9 cellular contexts compared by ENCODE assay signal in the genomic region with DNA sequence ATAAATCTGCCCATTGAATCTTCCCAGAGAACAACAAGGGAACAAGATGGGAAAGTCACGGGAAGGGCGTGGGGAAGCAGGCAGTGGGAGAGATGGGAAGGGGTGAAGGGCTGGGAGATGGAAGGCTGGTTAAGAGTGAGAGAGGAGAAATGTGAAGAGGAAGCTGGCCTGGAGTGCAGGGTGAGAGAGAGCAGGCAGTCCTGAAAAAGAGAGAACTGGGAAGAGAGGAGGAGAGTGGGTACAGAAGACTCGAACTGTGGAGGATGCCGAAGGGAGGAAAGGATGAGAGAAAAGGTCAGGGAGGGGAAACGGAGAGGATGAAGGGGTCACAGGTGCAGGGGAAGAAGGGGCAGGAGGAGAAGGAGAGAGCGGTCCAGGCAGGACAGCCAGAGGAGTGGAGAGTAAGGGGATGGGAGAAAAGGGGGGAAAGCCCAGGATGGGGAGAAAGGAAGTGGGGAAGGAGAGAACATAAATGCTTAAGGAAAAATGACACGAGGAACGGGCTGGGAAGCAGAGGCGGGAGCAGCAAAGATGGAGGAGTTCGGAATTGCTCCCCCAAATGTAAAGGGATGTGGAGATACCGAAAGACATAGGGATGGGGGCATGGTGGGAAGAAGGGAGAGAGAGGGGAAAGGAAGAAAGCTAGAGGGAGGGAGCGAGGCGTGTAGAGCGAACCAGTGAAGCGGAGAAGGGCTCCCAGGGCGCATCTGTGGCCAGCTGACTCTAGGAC. TPM values are rescaled to one million over a fixed set of nuclear protein-coding genes. Genes with fewer than 3 reads are reported as not detected.
DNase-seq lines count a peak whose midpoint lies in the region; TF ChIP-seq lines count a peak whose summit lies in the region.
"Had no signal": no experiment of that assay in that cellular context is flagged by ENCODE, and none has a peak within 500 bp of the region (broad histone marks: within the 10 kb centered on the region; RNA-seq: fewer than 3 reads in every experiment).

No MANE protein-coding gene starts in this region.

- H3K79me2 ChIP-seq in DOHH2 (ENCODE audit: control insufficient read depth, low read length) (0 out of 2 replicates have a peak, but pooled peaks cover 3% of the 10 kb centered on the region), SK-N-SH (ENCODE audit: insufficient read depth) (peaks cover 11% of the 10 kb centered on the region)

- CTCF ChIA-PET in SK-N-SH (lab: Yijun Ruan, JAX): interaction anchor here (0.6 to 2.7 kb wide), 8 partner anchors 10 to 170 kb away, joined by 3 to 13 read pairs (median 4); a partner anchor contains a TSS

- TF ChIP-seq EP300 in SK-N-SH (IDR thresholded peaks at IDR 0.05; ENCODE audit: borderline replicate concordance in 1 of 2, low read depth in 1 of 2, low read length in 1 of 2): no peak

- peaks cover 73% of the 10 kb centered on the region for H3K4me1 ChIP-seq in DOHH2 (ENCODE audit: control insufficient read depth, low read length)
- H3K4me1 ChIP-seq in SK-N-SH (ENCODE audit: control insufficient read depth in 1 of 2, insufficient read depth in 2 of 2, low read depth in 1 of 2, low read length in 1 of 2): peaks cover 6 to 13% of the 10 kb centered on the region in 2 experiments; a peak in 2 of 4 replicates
- peaks cover 11 to 18% (median 15%) of the 10 kb centered on the region in 3 donors for H3K4me1 ChIP-seq in esophagus squamous epithelium

- TF ChIP-seq CTCF in DOHH2 (IDR thresholded peaks at IDR 0.05; ENCODE audit: low read depth, low read length, poor library complexity, severe bottlenecking) (no peak), SK-N-SH (IDR thresholded peaks at IDR 0.05) (no peak), esophagus squamous epithelium (IDR thresholded peaks at IDR 0.05) (no peak), retinal pigment epithelial cell (conservative IDR thresholded peaks at IDR 0.05; ENCODE audit: low read depth, low read length) (no peak)

- H3K9ac ChIP-seq in SK-N-SH: peak overlapping the region; percentile 85

- H4K20me1 ChIP-seq in DOHH2 (ENCODE audit: control insufficient read depth, insufficient read depth, low read depth, low read length) (no peaks in the 10 kb centered on the region), SK-N-SH (ENCODE audit: insufficient read depth) (no peaks in the 10 kb centered on the region)

- peak overlapping the region; percentile 96 for H3K27ac ChIP-seq in DOHH2 (ENCODE audit: low read depth, low read length)
- peak overlapping the region; percentile 12 to 80; a peak in 3 of 4 replicates for H3K27ac ChIP-seq in SK-N-SH (ENCODE audit: low read depth in 2 of 2, low read length in 1 of 2)
- no peak overlapping the region for H3K27ac ChIP-seq in esophagus squamous epithelium

- H3K4me2 ChIP-seq in DOHH2 (ENCODE audit: low read length): peak overlapping the region; percentile 98
- peak overlapping the region; percentile 98 for H3K4me2 ChIP-seq in SK-N-SH

- H3K9me3 ChIP-seq in DOHH2 (ENCODE audit: control insufficient read depth, insufficient read depth, low read length) (no peaks in the 10 kb centered on the region), SK-N-SH (no peaks in the 10 kb centered on the region), esophagus squamous epithelium (no peaks in the 10 kb centered on the region)

- peaks cover 28% of the 10 kb centered on the region for H3F3A ChIP-seq in DOHH2 (ENCODE audit: control insufficient read depth, insufficient read depth)
- H3F3A ChIP-seq in SK-N-SH (replicated peaks; ENCODE audit: insufficient read depth): peaks cover 12% of the 10 kb centered on the region

- intact Hi-C loops in esophagus squamous epithelium (cut with DNase I): no loop called here

- peak overlapping the region; percentile 67; the same call in 1 of the 2 replicates for H2AFZ ChIP-seq in SK-N-SH (ENCODE audit: low read depth)

- peak overlapping the region; percentile 77 for H3K4me3 ChIP-seq in DOHH2 (ENCODE audit: low read length)
- peak overlapping the region; percentile 74 to 80 for H3K4me3 ChIP-seq in SK-N-SH (ENCODE audit: low read depth in 2 of 2, low read length in 1 of 2)
- H3K4me3 ChIP-seq in esophagus squamous epithelium: peak overlapping the region in 3 of 4 donors; percentile 34 to 68 (median 53)
- peak overlapping the region; percentile 61 for H3K4me3 ChIP-seq in retinal pigment epithelial cell (ENCODE audit: low read length)

- no peak for TF ChIP-seq RAD21 in SK-N-SH (IDR thresholded peaks at IDR 0.05; ENCODE audit: low read length)

- H3K27me3 ChIP-seq in DOHH2 (ENCODE audit: control insufficient read depth, low read length) (peaks cover 20% of the 10 kb centered on the region), SK-N-SH (ENCODE audit: insufficient read depth) (no peaks in the 10 kb centered on the region), esophagus squamous epithelium (peaks cover 5 to 96% (median 21%) of the 10 kb centered on the region in 4 donors)

- POLR2A ChIA-PET in SK-N-SH (lab: Yijun Ruan, JAX): interaction anchor here (0.9 to 3.1 kb wide), 4 partner anchors 10 to 67 kb away, joined by 3 to 38 read pairs (median 13); a partner anchor contains a TSS

- no peak for DNase-seq in SK-N-SH
- DNase-seq in esophagus squamous epithelium (lab: John Stamatoyannopoulos, UW): no peak
- DNase-seq in retinal pigment epithelial cell (ENCODE audit: low read depth): no peak
- DNase-seq in SK-N-DZ (ENCODE audit: low spot score): no peak
- no peak for DNase-seq in DMS79 (lab: John Stamatoyannopoulos, UW)
- no peak for DNase-seq in COR-L47 (lab: John Stamatoyannopoulos, UW)
- DNase-seq: NK-92 treated with Interleukin-12 subunit alpha and Interleukin-12 subunit beta, amount 100 ng/mL, for 24 hours had no signal

- 31% methylated on average over 16 of the region's 16 CpGs for WGBS in SK-N-SH (ENCODE audit: low lambda C conversion rate)
- 19 to 24% methylated on average over 16 of the region's 16 CpGs for WGBS in esophagus squamous epithelium, 2 donors

- H3K36me3 ChIP-seq in DOHH2 (ENCODE audit: control insufficient read depth, low read length): peaks cover 7% of the 10 kb centered on the region; the same call in 1 of the 2 replicates
- H3K36me3 ChIP-seq in SK-N-SH (replicated peaks in 1 of 2; ENCODE audit: control insufficient read depth in 1 of 2, insufficient read depth in 2 of 2, low read length in 1 of 2): peaks cover 0 to 15% of the 10 kb centered on the region in 2 experiments
- no peaks in the 10 kb centered on the region for H3K36me3 ChIP-seq in esophagus squamous epithelium

- no peaks in the 10 kb centered on the region for H3K9me2 ChIP-seq in DOHH2 (replicated peaks; ENCODE audit: control insufficient read depth, low read length)
- H3K9me2 ChIP-seq in SK-N-SH: no peaks in the 10 kb centered on the region

- TF ChIP-seq POLR2A in esophagus squamous epithelium (IDR thresholded peaks at IDR 0.05): no peak

TF ChIP-seq in SK-N-SH, 30 proteins besides CTCF, POLR2A, EP300 and RAD21:
- TF ChIP-seq, protein P1, sequence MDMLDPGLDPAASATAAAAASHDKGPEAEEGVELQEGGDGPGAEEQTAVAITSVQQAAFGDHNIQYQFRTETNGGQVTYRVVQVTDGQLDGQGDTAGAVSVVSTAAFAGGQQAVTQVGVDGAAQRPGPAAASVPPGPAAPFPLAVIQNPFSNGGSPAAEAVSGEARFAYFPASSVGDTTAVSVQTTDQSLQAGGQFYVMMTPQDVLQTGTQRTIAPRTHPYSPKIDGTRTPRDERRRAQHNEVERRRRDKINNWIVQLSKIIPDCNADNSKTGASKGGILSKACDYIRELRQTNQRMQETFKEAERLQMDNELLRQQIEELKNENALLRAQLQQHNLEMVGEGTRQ (IDR thresholded peaks at IDR 0.05; ENCODE audit: borderline replicate concordance, low read depth, low read length): no peak
- peak; percentile 46; the same call in 1 of the 2 replicates for TF ChIP-seq MXI1 (IDR thresholded peaks at IDR 0.05; ENCODE audit: low read depth, low read length)

RNA-seq across cellular contexts. Expression of a gene that starts 1.2 kb away (rescaled TPM):
- 5.9 and 9.9 TPM in 2 replicates for polyA plus RNA-seq in SK-N-SH (2012; rRNA removed)
- 9.0 and 13.5 TPM in 2 replicates for polyA plus RNA-seq in SK-N-SH (2012; cell fraction: cytosol; rRNA removed)
- polyA plus RNA-seq in SK-N-SH (2012; cell fraction: nucleus; rRNA removed): 26.9 and 28.4 TPM in 2 replicates
- under 1 TPM in 2 of 4 donors, not detected in 2; 0.11 to 0.19 TPM for total RNA-seq in esophagus squamous epithelium
- polyA plus RNA-seq in SK-N-DZ (2014; cell fraction: cytosol; rRNA removed): 2.4 and 3.7 TPM in 2 replicates
- polyA plus RNA-seq in SK-N-DZ (2014; cell fraction: nucleus; rRNA removed): 3.6 and 12.3 TPM in 2 replicates
- total RNA-seq: lung microvascular endothelial cell had no signal

RNA-seq across cellular contexts. Expression of a gene that starts 10.2 kb away (rescaled TPM):
- 64.9 and 80.4 TPM in 2 replicates for polyA plus RNA-seq in SK-N-SH (2012; rRNA removed)
- polyA plus RNA-seq in SK-N-SH (2012; cell fraction: cytosol; rRNA removed): 32.4 and 44.0 TPM in 2 replicates
- 222 and 232 TPM in 2 replicates for polyA plus RNA-seq in SK-N-SH (2012; cell fraction: nucleus; rRNA removed)
- total RNA-seq in esophagus squamous epithelium: 10 to 100 TPM; 19.6 to 36.2 (median 26.8) TPM
- polyA plus RNA-seq in SK-N-DZ (2014; cell fraction: cytosol; rRNA removed): 53.1 and 59.3 TPM in 2 replicates
- 127 and 189 TPM in 2 replicates for polyA plus RNA-seq in SK-N-DZ (2014; cell fraction: nucleus; rRNA removed)

RNA-seq across cellular contexts. Expression of a gene that starts 24.4 kb away (rescaled TPM):
- 191 and 231 TPM in 2 replicates for polyA plus RNA-seq in SK-N-SH (2012; rRNA removed)
- 134 and 163 TPM in 2 replicates for polyA plus RNA-seq in SK-N-SH (2012; cell fraction: cytosol; rRNA removed)
- polyA plus RNA-seq in SK-N-SH (2012; cell fraction: nucleus; rRNA removed): 340 and 362 TPM in 2 replicates
- total RNA-seq in esophagus squamous epithelium: 10 to 100 TPM; 39.6 to 57.5 (median 49.1) TPM
- polyA plus RNA-seq in SK-N-DZ (2014; cell fraction: cytosol; rRNA removed): 56.6 and 71.0 TPM in 2 replicates
- polyA plus RNA-seq in SK-N-DZ (2014; cell fraction: nucleus; rRNA removed): 124 and 133 TPM in 2 replicates

RNA-seq across cellular contexts. Expression of a gene that starts 36.5 kb away (rescaled TPM):
- polyA plus RNA-seq in SK-N-SH (2012; rRNA removed): 96.5 and 163 TPM in 2 replicates
- 108 and 110 TPM in 2 replicates for polyA plus RNA-seq in SK-N-SH (2012; cell fraction: cytosol; rRNA removed)
- 252 and 353 TPM in 2 replicates for polyA plus RNA-seq in SK-N-SH (2012; cell fraction: nucleus; rRNA removed)
- 10 to 100 TPM in 3 of 4 donors, 1 to 10 TPM in 1; 8.3 to 37.0 (median 26.9) TPM for total RNA-seq in esophagus squamous epithelium
- 121 and 129 TPM in 2 replicates for polyA plus RNA-seq in SK-N-DZ (2014; cell fraction: cytosol; rRNA removed)
- 381 and 391 TPM in 2 replicates for polyA plus RNA-seq in SK-N-DZ (2014; cell fraction: nucleus; rRNA removed)

RNA-seq across cellular contexts. Expression of a gene that starts 52.2 kb away (rescaled TPM):
- 0.71 and 0.88 TPM in 2 replicates for polyA plus RNA-seq in SK-N-SH (2012; rRNA removed)
- polyA plus RNA-seq in SK-N-SH (2012; cell fraction: cytosol; rRNA removed): 0.35 and 0.58 TPM in 2 replicates
- 5.4 and 6.0 TPM in 2 replicates for polyA plus RNA-seq in SK-N-SH (2012; cell fraction: nucleus; rRNA removed)
- 1 to 10 TPM in 2 of 4 donors, under 1 TPM in 1, not detected in 1; 0.35 to 4.0 (median 3.2) TPM for total RNA-seq in esophagus squamous epithelium
- 2.4 and 2.7 TPM in 2 replicates for polyA plus RNA-seq in SK-N-DZ (2014; cell fraction: cytosol; rRNA removed)
- polyA plus RNA-seq in SK-N-DZ (2014; cell fraction: nucleus; rRNA removed): 7.0 and 22.6 TPM in 2 replicates

Comparison
In these comparisons a context has a peak if more than half of its experiments do, and no peak if none do; other contexts are left out.
1. H3K27ac ChIP-seq: peak in DOHH2 (single experiment) and SK-N-SH (2 of 2); none in esophagus squamous epithelium (0 of 4).
2. Peak in every context shown above with its lines, with median percentiles within 50 percentile points of each other: H3K4me3 ChIP-seq.